20 cellular contexts compared by ENCODE assay signal in the genomic region with DNA sequence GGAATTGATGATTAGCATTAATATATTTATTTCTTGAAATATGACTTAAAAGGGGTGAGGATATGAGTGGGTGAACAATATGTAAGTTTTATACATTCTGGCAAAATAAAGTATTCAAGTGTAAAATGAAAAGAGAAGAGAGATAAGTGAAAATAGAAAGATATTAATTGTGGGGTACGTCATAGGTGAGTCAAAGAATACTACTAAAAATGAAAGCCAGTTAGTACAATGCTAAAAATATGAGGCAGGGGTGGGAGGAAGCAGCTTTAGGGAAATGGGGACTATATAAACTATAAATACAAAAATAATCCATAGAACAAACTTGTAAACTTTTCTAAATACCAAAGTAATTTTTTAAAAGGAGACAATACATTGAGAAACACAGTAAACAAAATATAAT.
A peak's percentile ranks its signal among the peaks of the same experiment; 100 is the strongest.
DNase-seq lines count a peak whose midpoint lies in the region; ATAC-seq, FAIRE-seq and TF ChIP-seq lines count a peak whose summit lies in the region.
"Had no signal": no experiment of that assay in that cellular context is flagged by ENCODE, and none has a peak within 500 bp of the region (broad histone marks: within the 10 kb centered on the region; RNA-seq: fewer than 3 reads in every experiment).

No MANE protein-coding gene starts in this region.

- no peaks in the 10 kb centered on the region for H3K79me2 ChIP-seq in SK-N-SH (ENCODE audit: insufficient read depth)
- no peaks in the 10 kb centered on the region for H3K79me2 ChIP-seq in OCI-LY3 (ENCODE audit: low read length)
- no peaks in the 10 kb centered on the region for H3K79me2 ChIP-seq in PC-9 (ENCODE audit: low read depth)

- 7% methylated on average over 1 of the region's 1 CpG for WGBS in SK-N-SH (ENCODE audit: low lambda C conversion rate)

- H3F3A ChIP-seq in SK-N-SH (replicated peaks; ENCODE audit: insufficient read depth) (no peaks in the 10 kb centered on the region), PC-9 (ENCODE audit: insufficient read depth, low read depth) (no peaks in the 10 kb centered on the region)

- ATAC-seq in SK-N-SH treated with all-trans-retinoic acid at 6 μM for 48 hours (no peak), HG02885 (IDR thresholded peaks at IDR 0.05; ENCODE audit: poor library complexity, unreplicated experiment) (peak; percentile 43), GM19455 (IDR thresholded peaks at IDR 0.05; ENCODE audit: unreplicated experiment) (no peak), GM18873 (IDR thresholded peaks at IDR 0.05; ENCODE audit: low FRiP score, unreplicated experiment) (no peak)
- ATAC-seq: A549, GM23338 had no signal

- H3K4me2 ChIP-seq in SK-N-SH = no peak overlapping the region
- H3K4me2 ChIP-seq in OCI-LY3 (ENCODE audit: low read length) = peak overlapping the region; percentile 52
- H3K4me2 ChIP-seq in PC-9 = no peak overlapping the region
- H3K4me2 ChIP-seq: A549, BLaER1, GM23338, KMS-11 had no signal

- H3K9me2 ChIP-seq in SK-N-SH = no peaks in the 10 kb centered on the region
- no peaks in the 10 kb centered on the region for H3K9me2 ChIP-seq in PC-9 (ENCODE audit: insufficient read depth)

- H3K4me3 ChIP-seq in SK-N-SH (ENCODE audit: low read depth in 2 of 2, low read length in 1 of 2) (no peak overlapping the region), OCI-LY3 (ENCODE audit: low read length) (peak overlapping the region; percentile 36), PC-9 (no peak overlapping the region)
- H3K4me3 ChIP-seq: A549, BLaER1, GM23338 had no signal

- H3K27ac ChIP-seq in SK-N-SH (ENCODE audit: low read depth in 2 of 2, low read length in 1 of 2) = no peak overlapping the region
- no peak overlapping the region for H3K27ac ChIP-seq in OCI-LY3 (ENCODE audit: low read length)
- no peak overlapping the region for H3K27ac ChIP-seq in PC-9
- H3K27ac ChIP-seq: 22Rv1, A549, BLaER1, HL-60, KMS-11 had no signal

- no peak for DNase-seq in SK-N-SH
- no peak for DNase-seq in PC-9
- DNase-seq: CD4-positive, alpha-beta memory T cell; DMS153; DMS79; GDM1; HCEC 1CT had no signal

- intact Hi-C loops in PC-9 (cut with micrococcal nuclease; ENCODE audit: unreplicated experiment) = no loop called here

- no peaks in the 10 kb centered on the region for H3K4me1 ChIP-seq in SK-N-SH (ENCODE audit: control insufficient read depth in 1 of 2, insufficient read depth in 2 of 2, low read depth in 1 of 2, low read length in 1 of 2)
- H3K4me1 ChIP-seq in OCI-LY3 (ENCODE audit: low read length) = peaks cover 4% of the 10 kb centered on the region; the same call in 1 of the 2 replicates
- H3K4me1 ChIP-seq in PC-9 (replicated peaks; ENCODE audit: insufficient read depth) = no peaks in the 10 kb centered on the region
- H3K4me1 ChIP-seq: A549, BLaER1 had no signal

- no peak for TF ChIP-seq EP300 in SK-N-SH (IDR thresholded peaks at IDR 0.05; ENCODE audit: borderline replicate concordance in 1 of 2, low read depth in 1 of 2, low read length in 1 of 2)

- H3K27me3 ChIP-seq in SK-N-SH (ENCODE audit: insufficient read depth) = no peaks in the 10 kb centered on the region
- no peaks in the 10 kb centered on the region for H3K27me3 ChIP-seq in OCI-LY3 (ENCODE audit: low read depth, low read length)
- H3K27me3 ChIP-seq in PC-9 (ENCODE audit: insufficient read depth, low read depth) = no peaks in the 10 kb centered on the region
- H3K27me3 ChIP-seq: BLaER1 had no signal

- H2AFZ ChIP-seq in SK-N-SH (ENCODE audit: low read depth) = 0 out of 2 replicates have a peak overlapping the region, but pooled peaks have one; percentile 51
- no peak overlapping the region; the same call in 1 of the 2 replicates for H2AFZ ChIP-seq in OCI-LY3 (ENCODE audit: low read depth, low read length)
- no peak overlapping the region for H2AFZ ChIP-seq in PC-9
- H2AFZ ChIP-seq: GM23338 had no signal

- TF ChIP-seq CTCF in SK-N-SH (IDR thresholded peaks at IDR 0.05) (no peak), OCI-LY3 (IDR thresholded peaks at IDR 0.05; ENCODE audit: low read depth, low read length) (no peak), PC-9 (conservative IDR thresholded peaks at IDR 0.05) (no peak)

- CTCF ChIA-PET in SK-N-SH (lab: Yijun Ruan, JAX) (no interaction called here), PC-9 (lab: Charles Lee) (no interaction called here)

- no peak for TF ChIP-seq RAD21 in SK-N-SH (IDR thresholded peaks at IDR 0.05; ENCODE audit: low read length)

- POLR2A ChIA-PET in SK-N-SH (lab: Yijun Ruan, JAX) (no interaction called here), PC-9 (lab: Charles Lee; ENCODE audit: unreplicated experiment) (interaction anchor here (0.5 kb wide), 1 partner anchor 22 kb away, joined by 4 read pairs; no protein-coding TSS in a partner anchor)

- no peaks in the 10 kb centered on the region for H3K36me3 ChIP-seq in SK-N-SH (replicated peaks in 1 of 2; ENCODE audit: control insufficient read depth in 1 of 2, insufficient read depth in 2 of 2, low read length in 1 of 2)
- H3K36me3 ChIP-seq in OCI-LY3 (replicated peaks; ENCODE audit: low read depth, low read length) = no peaks in the 10 kb centered on the region
- no peaks in the 10 kb centered on the region for H3K36me3 ChIP-seq in PC-9 (ENCODE audit: low read depth)
- H3K36me3 ChIP-seq: BLaER1 had no signal

- H3K9me3 ChIP-seq in SK-N-SH (no peaks in the 10 kb centered on the region; the same call in 1 of the 2 replicates), OCI-LY3 (ENCODE audit: insufficient read depth, low read length) (no peaks in the 10 kb centered on the region), PC-9 (ENCODE audit: insufficient read depth, low read depth) (no peaks in the 10 kb centered on the region)
- H3K9me3 ChIP-seq: A549, BLaER1 had no signal

- BruUV-seq in PC-9 (replicated peaks; lab: Mats Ljungman, UMichigan) = no TSS peak

- FAIRE-seq in islet of Langerhans (lab: Jason Lieb, UNC) = peak; percentile 58
- FAIRE-seq: A549, H54 had no signal

- H3K9ac ChIP-seq in SK-N-SH (no peak overlapping the region), OCI-LY3 (ENCODE audit: low read length) (no peak overlapping the region)
- H3K9ac ChIP-seq: BLaER1, KMS-11 had no signal

- no peaks in the 10 kb centered on the region for H4K20me1 ChIP-seq in SK-N-SH (ENCODE audit: insufficient read depth)
- H4K20me1 ChIP-seq in OCI-LY3 (ENCODE audit: insufficient read depth, low read length) = no peaks in the 10 kb centered on the region
- H4K20me1 ChIP-seq in PC-9 (ENCODE audit: insufficient read depth) = no peaks in the 10 kb centered on the region
- H4K20me1 ChIP-seq: BLaER1 had no signal

TF ChIP-seq in SK-N-SH, 30 proteins besides CTCF, POLR2A, EP300 and RAD21 (continues in another document):
- TF ChIP-seq, protein P1, sequence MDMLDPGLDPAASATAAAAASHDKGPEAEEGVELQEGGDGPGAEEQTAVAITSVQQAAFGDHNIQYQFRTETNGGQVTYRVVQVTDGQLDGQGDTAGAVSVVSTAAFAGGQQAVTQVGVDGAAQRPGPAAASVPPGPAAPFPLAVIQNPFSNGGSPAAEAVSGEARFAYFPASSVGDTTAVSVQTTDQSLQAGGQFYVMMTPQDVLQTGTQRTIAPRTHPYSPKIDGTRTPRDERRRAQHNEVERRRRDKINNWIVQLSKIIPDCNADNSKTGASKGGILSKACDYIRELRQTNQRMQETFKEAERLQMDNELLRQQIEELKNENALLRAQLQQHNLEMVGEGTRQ (IDR thresholded peaks at IDR 0.05; ENCODE audit: borderline replicate concordance, low read depth, low read length) = no peak
- TF ChIP-seq TCF12 (IDR thresholded peaks at IDR 0.05) = no peak
- TF ChIP-seq, protein P2, sequence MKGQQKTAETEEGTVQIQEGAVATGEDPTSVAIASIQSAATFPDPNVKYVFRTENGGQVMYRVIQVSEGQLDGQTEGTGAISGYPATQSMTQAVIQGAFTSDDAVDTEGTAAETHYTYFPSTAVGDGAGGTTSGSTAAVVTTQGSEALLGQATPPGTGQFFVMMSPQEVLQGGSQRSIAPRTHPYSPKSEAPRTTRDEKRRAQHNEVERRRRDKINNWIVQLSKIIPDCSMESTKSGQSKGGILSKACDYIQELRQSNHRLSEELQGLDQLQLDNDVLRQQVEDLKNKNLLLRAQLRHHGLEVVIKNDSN (IDR thresholded peaks at IDR 0.05; ENCODE audit: borderline replicate concordance, low read depth) = no peak
- TF ChIP-seq JUND (IDR thresholded peaks at IDR 0.05) = no peak
- no peak for TF ChIP-seq GABPA (IDR thresholded peaks at IDR 0.05; ENCODE audit: low read depth)
- TF ChIP-seq FOXJ3 (CRISPR knock-in tag; IDR thresholded peaks at IDR 0.05) = no peak
- TF ChIP-seq CHD2 (IDR thresholded peaks at IDR 0.05; ENCODE audit: low read length, partially characterized antibody) = no peak
- no peak for TF ChIP-seq RXRA (IDR thresholded peaks at IDR 0.05; ENCODE audit: borderline replicate concordance, low read depth)
- TF ChIP-seq MXI1 (IDR thresholded peaks at IDR 0.05; ENCODE audit: low read depth, low read length) = no peak
- no peak for TF ChIP-seq YY1 (IDR thresholded peaks at IDR 0.05; ENCODE audit: low read depth)

TF ChIP-seq in SK-N-SH treated with all-trans-retinoic acid at 6 μM for 48 hours, 23 proteins besides CTCF, POLR2A, EP300 and RAD21 (continues in another document):
- TF ChIP-seq ZFP3 (CRISPR knock-in tag; IDR thresholded peaks at IDR 0.05) = no peak
- TF ChIP-seq, protein P3, sequence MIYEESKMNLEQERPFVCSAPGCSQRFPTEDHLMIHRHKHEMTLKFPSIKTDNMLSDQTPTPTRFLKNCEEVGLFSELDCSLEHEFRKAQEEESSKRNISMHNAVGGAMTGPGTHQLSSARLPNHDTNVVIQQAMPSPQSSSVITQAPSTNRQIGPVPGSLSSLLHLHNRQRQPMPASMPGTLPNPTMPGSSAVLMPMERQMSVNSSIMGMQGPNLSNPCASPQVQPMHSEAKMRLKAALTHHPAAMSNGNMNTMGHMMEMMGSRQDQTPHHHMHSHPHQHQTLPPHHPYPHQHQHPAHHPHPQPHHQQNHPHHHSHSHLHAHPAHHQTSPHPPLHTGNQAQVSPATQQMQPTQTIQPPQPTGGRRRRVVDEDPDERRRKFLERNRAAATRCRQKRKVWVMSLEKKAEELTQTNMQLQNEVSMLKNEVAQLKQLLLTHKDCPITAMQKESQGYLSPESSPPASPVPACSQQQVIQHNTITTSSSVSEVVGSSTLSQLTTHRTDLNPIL (CRISPR knock-in tag; IDR thresholded peaks at IDR 0.05; ENCODE audit: low read depth) = no peak
- TF ChIP-seq, protein P4, sequence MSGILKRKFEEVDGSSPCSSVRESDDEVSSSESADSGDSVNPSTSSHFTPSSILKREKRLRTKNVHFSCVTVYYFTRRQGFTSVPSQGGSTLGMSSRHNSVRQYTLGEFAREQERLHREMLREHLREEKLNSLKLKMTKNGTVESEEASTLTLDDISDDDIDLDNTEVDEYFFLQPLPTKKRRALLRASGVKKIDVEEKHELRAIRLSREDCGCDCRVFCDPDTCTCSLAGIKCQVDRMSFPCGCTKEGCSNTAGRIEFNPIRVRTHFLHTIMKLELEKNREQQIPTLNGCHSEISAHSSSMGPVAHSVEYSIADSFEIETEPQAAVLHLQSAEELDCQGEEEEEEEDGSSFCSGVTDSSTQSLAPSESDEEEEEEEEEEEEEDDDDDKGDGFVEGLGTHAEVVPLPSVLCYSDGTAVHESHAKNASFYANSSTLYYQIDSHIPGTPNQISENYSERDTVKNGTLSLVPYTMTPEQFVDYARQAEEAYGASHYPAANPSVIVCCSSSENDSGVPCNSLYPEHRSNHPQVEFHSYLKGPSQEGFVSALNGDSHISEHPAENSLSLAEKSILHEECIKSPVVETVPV (CRISPR knock-in tag; IDR thresholded peaks at IDR 0.05) = no peak
- TF ChIP-seq ISL1 (CRISPR knock-in tag; IDR thresholded peaks at IDR 0.05) = no peak
- TF ChIP-seq ZNF565 (CRISPR knock-in tag; conservative IDR thresholded peaks at IDR 0.05; ENCODE audit: low read depth) = no peak
